1 cellular context compared by ENCODE assay signal in genomic region chr2:9145752-9146430, GRCh38.
TF ChIP-seq lines count a peak whose summit lies in the region.

No MANE protein-coding gene starts in this region.

TF ChIP-seq in H1, 55 proteins besides CTCF, POLR2A, EP300 and RAD21:
- TF ChIP-seq MAX (IDR thresholded peaks at IDR 0.05) (peak; percentile 95), CBX8 (IDR thresholded peaks at IDR 0.05; ENCODE audit: borderline replicate concordance, low read depth, low read length) (no peak), E2F6 (IDR thresholded peaks at IDR 0.05) (peak; percentile 98)
